Comparison of ENCODE assay signal across 1 cellular context in the genomic region with DNA sequence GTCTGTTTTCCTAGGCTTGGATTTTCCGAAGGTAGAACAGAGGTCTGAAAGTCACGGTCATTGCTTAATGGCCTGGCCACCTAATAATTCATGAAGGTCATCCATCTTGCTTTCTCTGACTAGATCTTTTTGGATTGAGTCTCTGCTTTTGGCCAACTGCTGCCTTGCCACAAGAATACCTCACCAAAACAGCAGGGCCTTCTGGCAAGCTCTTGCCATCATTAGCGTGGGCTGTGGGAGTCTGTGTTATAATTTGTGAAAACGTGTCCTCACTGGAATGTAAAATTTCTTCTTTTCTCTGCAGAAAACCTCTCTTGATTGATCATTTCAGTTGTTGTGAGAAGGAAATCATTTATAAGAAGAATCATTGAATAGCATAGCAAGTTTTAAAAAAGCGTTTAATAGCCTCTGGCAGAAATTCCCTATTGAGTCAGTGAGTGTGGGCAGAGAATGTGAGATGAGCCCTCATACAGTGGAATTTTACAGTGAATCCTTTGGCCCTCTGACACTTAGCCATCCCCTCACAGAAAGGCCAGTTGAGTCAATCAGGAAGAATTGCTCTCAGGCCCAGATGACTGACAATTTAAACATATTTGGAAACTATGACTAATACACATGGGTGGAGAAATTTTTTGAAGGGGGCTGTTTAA.
TF ChIP-seq lines count a peak whose summit lies in the region.

No MANE protein-coding gene starts in this region.

TF ChIP-seq in IMR-90, 13 proteins besides CTCF, POLR2A, EP300 and RAD21:
- no peak for TF ChIP-seq RCOR1 (IDR thresholded peaks at IDR 0.05; ENCODE audit: insufficient replicate concordance, low read length)
- TF ChIP-seq, protein P1, sequence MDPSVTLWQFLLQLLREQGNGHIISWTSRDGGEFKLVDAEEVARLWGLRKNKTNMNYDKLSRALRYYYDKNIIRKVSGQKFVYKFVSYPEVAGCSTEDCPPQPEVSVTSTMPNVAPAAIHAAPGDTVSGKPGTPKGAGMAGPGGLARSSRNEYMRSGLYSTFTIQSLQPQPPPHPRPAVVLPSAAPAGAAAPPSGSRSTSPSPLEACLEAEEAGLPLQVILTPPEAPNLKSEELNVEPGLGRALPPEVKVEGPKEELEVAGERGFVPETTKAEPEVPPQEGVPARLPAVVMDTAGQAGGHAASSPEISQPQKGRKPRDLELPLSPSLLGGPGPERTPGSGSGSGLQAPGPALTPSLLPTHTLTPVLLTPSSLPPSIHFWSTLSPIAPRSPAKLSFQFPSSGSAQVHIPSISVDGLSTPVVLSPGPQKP (IDR thresholded peaks at IDR 0.05; ENCODE audit: borderline replicate concordance, low read depth, low read length), result no peak
- TF ChIP-seq CHD1 (IDR thresholded peaks at IDR 0.05; ENCODE audit: low read depth, low read length), result no peak
- TF ChIP-seq MAFK (IDR thresholded peaks at IDR 0.05; ENCODE audit: low read depth, low read length), result no peak
- no peak for TF ChIP-seq MXI1 (IDR thresholded peaks at IDR 0.05; ENCODE audit: borderline replicate concordance, low read depth, low read length)
- TF ChIP-seq RFX5 (IDR thresholded peaks at IDR 0.05; ENCODE audit: low read depth, low read length), result no peak
